Comparison of ENCODE assay signal across 1 cellular context in genomic region chr22:22934543-22935055, GRCh38.
TF ChIP-seq lines count a peak whose summit lies in the region.

No MANE protein-coding gene starts in this region.

TF ChIP-seq in GM12878, 131 proteins besides CTCF, POLR2A, EP300 and RAD21:
- TF ChIP-seq FOXM1 (IDR thresholded peaks at IDR 0.05; ENCODE audit: low read depth, low read length): no peak
- TF ChIP-seq BHLHE40 (IDR thresholded peaks at IDR 0.05; ENCODE audit: borderline replicate concordance in 1 of 2, low read depth in 2 of 2, low read length in 1 of 2): 0 out of 4 replicates have a peak, but pooled peaks of 1 of the 2 experiments have one; percentile 12
